In genomic region chr10:35103887-35104286, GRCh38 we compare ENCODE assay signal across 27 cellular contexts.
"Had no signal": no experiment of that assay in that cellular context is flagged by ENCODE, and none has a peak within 500 bp of the region (broad histone marks: within the 10 kb centered on the region; RNA-seq: fewer than 3 reads in every experiment).

No MANE protein-coding gene starts in this region.

- H3K27ac ChIP-seq: ascending aorta, breast epithelium, cardiac muscle cell, colonic mucosa, epithelial cell of prostate, foreskin keratinocyte, gastrocnemius medialis, heart left ventricle had no signal

- H3K36me3 ChIP-seq: ascending aorta, breast epithelium, cardiac muscle cell, colonic mucosa, gastrocnemius medialis, heart left ventricle had no signal

- H3K9me3 ChIP-seq: ascending aorta, breast epithelium, colonic mucosa, gastrocnemius medialis, heart left ventricle had no signal

- H3K4me1 ChIP-seq: ascending aorta, breast epithelium, colonic mucosa, foreskin keratinocyte, gastrocnemius medialis, heart left ventricle had no signal

- DNase-seq: activated CD4-positive, alpha-beta memory T cell treated with anti-CD3 and anti-CD28 coated beads for 36 hours; activated CD4-positive, alpha-beta T cell treated with anti-CD3 and anti-CD28 coated beads for 36 hours; activated CD4-positive, alpha-beta T cell treated with anti-CD3 and anti-CD28 coated beads, Interleukin-2, amount 10 ng/mL, durations not matched to agents 24 days and 14 days; activated CD4-positive, CD25-positive, alpha-beta regulatory T cell; activated CD4-positive, CD25-positive, alpha-beta regulatory T cell treated with anti-CD3 and anti-CD28 coated beads, Interleukin-2, amount 50 U/mL, for 72 hours; activated CD8-positive, alpha-beta memory T cell treated with anti-CD3 and anti-CD28 coated beads, Interleukin-2, amount 10 ng/mL, durations not matched to agents 7 days and 5 days; activated CD8-positive, alpha-beta memory T cell treated with anti-CD3 and anti-CD28 coated beads, Interleukin-2, amount 50 U/mL, for 4 hours; activated CD8-positive, alpha-beta T cell treated with anti-CD3 and anti-CD28 coated beads, Interleukin-2, amount 10 ng/mL, durations not matched to agents 7 days and 5 days; activated effector memory CD4-positive, alpha-beta T cell treated with anti-CD3 and anti-CD28 coated beads, Interleukin-2, amount 50 U/mL, for 16 hours; activated naive CD4-positive, alpha-beta T cell treated with anti-CD3 and anti-CD28 coated beads for 36 hours; activated naive CD8-positive, alpha-beta T cell treated with anti-CD3 and anti-CD28 coated beads for 36 hours; activated naive CD8-positive, alpha-beta T cell treated with anti-CD3 and anti-CD28 coated beads, Interleukin-2, amount 50 U/mL, for 24 hours; activated T-cell treated with anti-CD3 and anti-CD28 coated beads, Interleukin-2, amount 50 U/mL, for 1 hour; activated T-cell treated with anti-CD3 and anti-CD28 coated beads, Interleukin-2, amount 50 U/mL, for 48 hours; central memory CD4-positive, alpha-beta T cell; cerebellar nuclear complex; colonic mucosa; effector CD8-positive, alpha-beta T cell; foreskin keratinocyte; gastrocnemius medialis; glutamatergic neuron; heart left ventricle; T-helper 2 cell had no signal

- H3K27me3 ChIP-seq: ascending aorta, breast epithelium, cardiac muscle cell, colonic mucosa, foreskin keratinocyte, gastrocnemius medialis, heart left ventricle had no signal

- H3K4me3 ChIP-seq: ascending aorta, breast epithelium, cardiac muscle cell, colonic mucosa, gastrocnemius medialis, heart left ventricle had no signal

- ATAC-seq: activated CD4-positive, alpha-beta T cell treated with anti-CD3 and anti-CD28 coated beads for 36 hours; activated CD8-positive, alpha-beta memory T cell treated with anti-CD3 and anti-CD28 coated beads, Interleukin-2, amount 10 ng/mL, durations not matched to agents 7 days and 5 days; activated CD8-positive, alpha-beta T cell treated with anti-CD3 and anti-CD28 coated beads, Interleukin-2, amount 10 ng/mL, durations not matched to agents 7 days and 5 days; activated naive CD8-positive, alpha-beta T cell treated with anti-CD3 and anti-CD28 coated beads, Interleukin-2, amount 50 U/mL, for 24 hours; foreskin keratinocyte; gastrocnemius medialis; heart left ventricle had no signal
